20 cellular contexts compared by ENCODE assay signal in genomic region chr9:136204086-136204805, GRCh38. TPM values are rescaled to one million over a fixed set of nuclear protein-coding genes. Genes with fewer than 3 reads are reported as not detected.
"Had no signal": no experiment of that assay in that cellular context is flagged by ENCODE, and none has a peak within 500 bp of the region (broad histone marks: within the 10 kb centered on the region; RNA-seq: fewer than 3 reads in every experiment).

No MANE protein-coding gene starts in this region.

- H3K27me3 ChIP-seq: testis had no signal

- DNase-seq: activated CD8-positive, alpha-beta T cell treated with anti-CD3 and anti-CD28 coated beads for 36 hours; caudate nucleus; colonic mucosa; esophagus squamous epithelium; left ventricle myocardium inferior; psoas muscle; sigmoid colon had no signal

- H3K27ac ChIP-seq: adrenal gland, colonic mucosa, esophagus squamous epithelium, left ventricle myocardium inferior, psoas muscle, sigmoid colon, testis had no signal

- H3K4me1 ChIP-seq: adrenal gland, colonic mucosa, psoas muscle, testis had no signal

- H3K4me1 Mint-ChIP-seq: activated CD4-positive, alpha-beta T cell treated with anti-CD3 and anti-CD28 coated beads for 36 hours; activated naive CD4-positive, alpha-beta T cell treated with anti-CD3 and anti-CD28 coated beads, Interleukin-2, amount 10 ng/mL, durations not matched to agents 7 days and 5 days had no signal

- H3K27ac Mint-ChIP-seq: activated CD4-positive, alpha-beta T cell treated with anti-CD3 and anti-CD28 coated beads for 36 hours; activated CD8-positive, alpha-beta T cell treated with anti-CD3 and anti-CD28 coated beads for 36 hours; activated naive CD4-positive, alpha-beta T cell treated with anti-CD3 and anti-CD28 coated beads, Interleukin-2, amount 10 ng/mL, durations not matched to agents 7 days and 5 days; activated T-helper 1 cell treated with anti-CD3 and anti-CD28 coated beads, Interleukin-12 subunit alpha, Interleukin-12 subunit beta, Interleukin-2, Interleukin-4 antibody, amounts not matched to agents 30 ng/mL and 10 ng/mL and 1 ng/mL, durations not matched to agents 14 hours and 24 hours and 36 hours; memory B cell; natural killer cell treated with Interleukin-12 subunit alpha and Interleukin-12 subunit beta and Interleukin-15 and Interleukin-18, amount 100 ng/mL, for 72 hours; stimulated activated naive CD8-positive, alpha-beta T cell treated with anti-CD3 and anti-CD28 coated beads, Interleukin-15, Interleukin-2, amounts not matched to agents 100 ng/mL and 50 ng/mL, for 24 hours had no signal

- H3K9me3 ChIP-seq: adrenal gland, colonic mucosa, esophagus squamous epithelium, left ventricle myocardium inferior, psoas muscle, sigmoid colon, testis had no signal

- H3K4me3 ChIP-seq: adrenal gland, colonic mucosa, esophagus squamous epithelium, left ventricle myocardium inferior, psoas muscle, sigmoid colon, testis had no signal

- H3K36me3 ChIP-seq: adrenal gland, colonic mucosa had no signal

- H3K36me3 Mint-ChIP-seq: natural killer cell treated with Interleukin-12 subunit alpha and Interleukin-12 subunit beta and Interleukin-15 and Interleukin-18, amount 100 ng/mL, for 72 hours had no signal

- H3K9me3 Mint-ChIP-seq: activated CD8-positive, alpha-beta T cell treated with anti-CD3 and anti-CD28 coated beads for 36 hours; activated naive CD4-positive, alpha-beta T cell treated with anti-CD3 and anti-CD28 coated beads, Interleukin-2, amount 10 ng/mL, durations not matched to agents 7 days and 5 days; activated T-helper 1 cell treated with anti-CD3 and anti-CD28 coated beads, Interleukin-12 subunit alpha, Interleukin-12 subunit beta, Interleukin-2, Interleukin-4 antibody, amounts not matched to agents 30 ng/mL and 10 ng/mL and 1 ng/mL, durations not matched to agents 14 hours and 24 hours and 36 hours; memory B cell; natural killer cell treated with Interleukin-12 subunit alpha and Interleukin-12 subunit beta and Interleukin-15 and Interleukin-18, amount 100 ng/mL, for 72 hours; stimulated activated naive CD8-positive, alpha-beta T cell treated with anti-CD3 and anti-CD28 coated beads, Interleukin-15, Interleukin-2, amounts not matched to agents 100 ng/mL and 50 ng/mL, for 24 hours had no signal

- H3K4me3 Mint-ChIP-seq: activated CD4-positive, alpha-beta T cell treated with anti-CD3 and anti-CD28 coated beads for 36 hours; activated CD8-positive, alpha-beta T cell treated with anti-CD3 and anti-CD28 coated beads for 36 hours; activated naive CD4-positive, alpha-beta T cell treated with anti-CD3 and anti-CD28 coated beads, Interleukin-2, amount 10 ng/mL, durations not matched to agents 7 days and 5 days; activated T-helper 1 cell treated with anti-CD3 and anti-CD28 coated beads, Interleukin-12 subunit alpha, Interleukin-12 subunit beta, Interleukin-2, Interleukin-4 antibody, amounts not matched to agents 30 ng/mL and 10 ng/mL and 1 ng/mL, durations not matched to agents 14 hours and 24 hours and 36 hours; memory B cell; natural killer cell treated with Interleukin-12 subunit alpha and Interleukin-12 subunit beta and Interleukin-15 and Interleukin-18, amount 100 ng/mL, for 72 hours; stimulated activated naive CD8-positive, alpha-beta T cell treated with anti-CD3 and anti-CD28 coated beads, Interleukin-15, Interleukin-2, amounts not matched to agents 100 ng/mL and 50 ng/mL, for 24 hours had no signal

RNA-seq across cellular contexts. Expression of gene LHX3, which starts 0.7 kb away (rescaled TPM):
- total RNA-seq: activated CD4-positive, alpha-beta T cell treated with anti-CD3 and anti-CD28 coated beads for 36 hours; activated CD8-positive, alpha-beta T cell treated with anti-CD3 and anti-CD28 coated beads for 36 hours; activated T-helper 1 cell treated with anti-CD3 and anti-CD28 coated beads, Interleukin-12 subunit alpha, Interleukin-12 subunit beta, Interleukin-2, Interleukin-4 antibody, amounts not matched to agents 30 ng/mL and 10 ng/mL and 1 ng/mL, durations not matched to agents 14 hours and 24 hours and 36 hours; adrenal gland; colonic mucosa; esophagus squamous epithelium; kidney; left ventricle myocardium inferior; mucosa of gallbladder; osteoblast; psoas muscle; sigmoid colon; T-helper 2 cell treated with Interferon-gamma antibody and Interleukin-4, amounts not matched to agents 100 ng/mL and 5 ng/mL, for 36 hours; ureter had no signal
- polyA plus RNA-seq: adrenal gland, psoas muscle, sigmoid colon had no signal
